1 cellular context compared by ENCODE assay signal in genomic region chr20:51562334-51563140, GRCh38.
TF ChIP-seq lines count a peak whose summit lies in the region.

No MANE protein-coding gene starts in this region.

TF ChIP-seq in HepG2, 621 proteins besides CTCF, POLR2A, EP300 and RAD21 (continued from another document and continues in another):
- no peak for TF ChIP-seq STAT6 (CRISPR knock-in tag; IDR thresholded peaks at IDR 0.05; ENCODE audit: borderline replicate concordance)
- 0 out of 2 replicates have a peak, but pooled peaks have one; percentile 47 for TF ChIP-seq HNRNPL (IDR thresholded peaks at IDR 0.05; ENCODE audit: low read depth, low read length)
- TF ChIP-seq HBP1 (CRISPR knock-in tag; IDR thresholded peaks at IDR 0.05; ENCODE audit: low read depth): peak; percentile 77
- TF ChIP-seq MIER2 (CRISPR knock-in tag; IDR thresholded peaks at IDR 0.05): no peak
- no peak for TF ChIP-seq SRF (IDR thresholded peaks at IDR 0.05; ENCODE audit: low read depth, low read length)
- no peak for TF ChIP-seq ERF (CRISPR knock-in tag; IDR thresholded peaks at IDR 0.05)
- no peak for TF ChIP-seq PREB (CRISPR knock-in tag; IDR thresholded peaks at IDR 0.05)
- TF ChIP-seq NFIB (CRISPR knock-in tag; IDR thresholded peaks at IDR 0.05; ENCODE audit: borderline replicate concordance): no peak
- TF ChIP-seq TSC22D2 (CRISPR knock-in tag; IDR thresholded peaks at IDR 0.05; ENCODE audit: borderline replicate concordance): peak; percentile 45; the same call in 1 of the 2 replicates
- TF ChIP-seq RBAK (CRISPR knock-in tag; IDR thresholded peaks at IDR 0.05): no peak
- TF ChIP-seq ZNF614 (CRISPR knock-in tag; IDR thresholded peaks at IDR 0.05; ENCODE audit: borderline replicate concordance): no peak
- TF ChIP-seq ZNF276 (CRISPR knock-in tag; IDR thresholded peaks at IDR 0.05; ENCODE audit: low read depth): no peak
- no peak for TF ChIP-seq REL (CRISPR knock-in tag; conservative IDR thresholded peaks at IDR 0.05)
- TF ChIP-seq ZNF460 (CRISPR knock-in tag; IDR thresholded peaks at IDR 0.05; ENCODE audit: borderline replicate concordance): no peak
- TF ChIP-seq PRDM4 (CRISPR knock-in tag; IDR thresholded peaks at IDR 0.05; ENCODE audit: borderline replicate concordance): no peak
- no peak for TF ChIP-seq ZSCAN22 (CRISPR knock-in tag; IDR thresholded peaks at IDR 0.05)
- TF ChIP-seq EEA1 (CRISPR knock-in tag; IDR thresholded peaks at IDR 0.05; ENCODE audit: borderline replicate concordance): peak; percentile 95
- TF ChIP-seq TCF12 (IDR thresholded peaks at IDR 0.05): no peak
- no peak for TF ChIP-seq TCF12 (CRISPR knock-in tag; IDR thresholded peaks at IDR 0.05)
- no peak for TF ChIP-seq TFDP1 (CRISPR knock-in tag; IDR thresholded peaks at IDR 0.05; ENCODE audit: borderline replicate concordance)
- no peak for TF ChIP-seq HNF4A (CRISPR knock-in tag; IDR thresholded peaks at IDR 0.05)
- TF ChIP-seq SMAD9 (CRISPR knock-in tag; IDR thresholded peaks at IDR 0.05): no peak
- TF ChIP-seq KAT7 (CRISPR knock-in tag; IDR thresholded peaks at IDR 0.05; ENCODE audit: borderline replicate concordance): no peak
- no peak for TF ChIP-seq THAP8 (CRISPR knock-in tag; IDR thresholded peaks at IDR 0.05; ENCODE audit: borderline replicate concordance)
- TF ChIP-seq ZNF10 (CRISPR knock-in tag; IDR thresholded peaks at IDR 0.05; ENCODE audit: borderline replicate concordance, low read depth): no peak
- TF ChIP-seq NR0B2 (CRISPR knock-in tag; IDR thresholded peaks at IDR 0.05): no peak
- TF ChIP-seq ZNF879 (CRISPR knock-in tag; IDR thresholded peaks at IDR 0.05): no peak
- no peak for TF ChIP-seq SOX13 (IDR thresholded peaks at IDR 0.05)
- TF ChIP-seq SOX13 (CRISPR knock-in tag; conservative IDR thresholded peaks at IDR 0.05 in 1 of 2, IDR thresholded peaks at IDR 0.05 in 1 of 2): no peak
- 0 out of 2 replicates have a peak, but pooled peaks have one; percentile 25 for TF ChIP-seq SP4 (CRISPR knock-in tag; IDR thresholded peaks at IDR 0.05)
- peak; percentile 61; the same call in 1 of the 2 replicates for TF ChIP-seq ZNF816 (CRISPR knock-in tag; IDR thresholded peaks at IDR 0.05; ENCODE audit: borderline replicate concordance)
- no peak; the same call in 1 of the 2 replicates for TF ChIP-seq KDM2A (CRISPR knock-in tag; IDR thresholded peaks at IDR 0.05; ENCODE audit: borderline replicate concordance, low read depth)
- TF ChIP-seq MAZ (IDR thresholded peaks at IDR 0.05; ENCODE audit: borderline replicate concordance, low read depth, low read length): no peak
- TF ChIP-seq MAZ (CRISPR knock-in tag; IDR thresholded peaks at IDR 0.05; ENCODE audit: low read depth): 0 out of 2 replicates have a peak, but pooled peaks have one; percentile 26
- TF ChIP-seq NFYB (CRISPR knock-in tag; IDR thresholded peaks at IDR 0.05): no peak
- peak; percentile 72; the same call in 1 of the 2 replicates for TF ChIP-seq ZBTB10 (CRISPR knock-in tag; IDR thresholded peaks at IDR 0.05; ENCODE audit: borderline replicate concordance)
- no peak for TF ChIP-seq ATF7 (IDR thresholded peaks at IDR 0.05)
- no peak for TF ChIP-seq ATF7 (CRISPR knock-in tag; IDR thresholded peaks at IDR 0.05)
- TF ChIP-seq SMARCC2 (IDR thresholded peaks at IDR 0.05): no peak
- TF ChIP-seq CEBPG (CRISPR knock-in tag; IDR thresholded peaks at IDR 0.05): no peak
- TF ChIP-seq NFE2L1 (CRISPR knock-in tag; IDR thresholded peaks at IDR 0.05; ENCODE audit: borderline replicate concordance): peak; percentile 25; the same call in 1 of the 2 replicates
- no peak for TF ChIP-seq FOXA3 (CRISPR knock-in tag; IDR thresholded peaks at IDR 0.05)
- TF ChIP-seq MED13 (CRISPR knock-in tag; IDR thresholded peaks at IDR 0.05): peak; percentile 71; the same call in 1 of the 2 replicates
- TF ChIP-seq PHF21A (CRISPR knock-in tag; IDR thresholded peaks at IDR 0.05): no peak
- no peak for TF ChIP-seq PHB2 (IDR thresholded peaks at IDR 0.05; ENCODE audit: partially characterized antibody)
- peak; percentile 30; the same call in 1 of the 2 replicates for TF ChIP-seq GABPB1 (CRISPR knock-in tag; IDR thresholded peaks at IDR 0.05)
- no peak for TF ChIP-seq HOXA9 (CRISPR knock-in tag; IDR thresholded peaks at IDR 0.05; ENCODE audit: borderline replicate concordance)
